Comparison of ENCODE assay signal across 17 cellular contexts in genomic region chr10:11234857-11235640, GRCh38.
DNase-seq lines count a peak whose midpoint lies in the region; ATAC-seq, FAIRE-seq and TF ChIP-seq lines count a peak whose summit lies in the region.
"Had no signal": no experiment of that assay in that cellular context is flagged by ENCODE, and none has a peak within 500 bp of the region (broad histone marks: within the 10 kb centered on the region; RNA-seq: fewer than 3 reads in every experiment).

No MANE protein-coding gene starts in this region.

- no peaks in the 10 kb centered on the region for H3K9me3 Mint-ChIP-seq in activated naive CD4-positive, alpha-beta T cell treated with anti-CD3 and anti-CD28 coated beads, Interleukin-2, amount 50 U/mL, for 24 hours
- no peaks in the 10 kb centered on the region for H3K9me3 Mint-ChIP-seq in activated T-helper 2 cell treated with anti-CD3 and anti-CD28 coated beads, Interferon-gamma antibody, Interleukin-2, Interleukin-4, amounts not matched to agents 10 μg/mL and 5 μg/mL and 100 μg/mL, durations not matched to agents 14 hours and 24 hours and 36 hours

- H3K4me1 ChIP-seq in HepG2 (ENCODE audit: insufficient read depth, low read length): no peaks in the 10 kb centered on the region
- H3K4me1 ChIP-seq in adrenal gland (replicated peaks in 1 of 2): no peaks in the 10 kb centered on the region
- H3K4me1 ChIP-seq: pancreas had no signal

- peaks cover 97% of the 10 kb centered on the region for H3K4me1 Mint-ChIP-seq in activated naive CD4-positive, alpha-beta T cell treated with anti-CD3 and anti-CD28 coated beads, Interleukin-2, amount 50 U/mL, for 24 hours
- peaks cover 84% of the 10 kb centered on the region for H3K4me1 Mint-ChIP-seq in activated T-helper 2 cell treated with anti-CD3 and anti-CD28 coated beads, Interferon-gamma antibody, Interleukin-2, Interleukin-4, amounts not matched to agents 10 μg/mL and 5 μg/mL and 100 μg/mL, durations not matched to agents 14 hours and 24 hours and 36 hours (ENCODE audit: low read depth)

- H3K27me3 ChIP-seq in HepG2 (ENCODE audit: control insufficient read depth in 1 of 2, insufficient read depth in 2 of 2, low read length in 2 of 2): peaks cover 1 to 25% of the 10 kb centered on the region in 2 experiments; a peak in 3 of 5 replicates
- H3K27me3 ChIP-seq in adrenal gland: no peaks in the 10 kb centered on the region
- H3K27me3 ChIP-seq: pancreas had no signal

- TF ChIP-seq RAD21 in HepG2 (CRISPR knock-in tag; IDR thresholded peaks at IDR 0.05): no peak

- no peak for FAIRE-seq in HepG2 (lab: Jason Lieb, UNC)
- FAIRE-seq: pancreas, RCC 7860 had no signal

- H4K20me1 ChIP-seq in HepG2 (ENCODE audit: insufficient read depth, low read length): no peaks in the 10 kb centered on the region

- no peak for DNase-seq in activated naive CD4-positive, alpha-beta T cell treated with Interleukin-2 at 50 U/mL for 16 hours
- no peak for DNase-seq in activated T-helper 2 cell treated with anti-CD3 and anti-CD28 coated beads, Interferon-gamma antibody, Interleukin-2, Interleukin-4, amounts not matched to agents 10 μg/mL and 5 μg/mL and 100 μg/mL, durations not matched to agents 14 hours and 24 hours and 36 hours (ENCODE audit: low spot score)
- peak; percentile 1 for DNase-seq in iris pigment epithelial cell (ENCODE audit: low read depth)
- no peak for DNase-seq in G401 (ENCODE audit: low spot score)
- no peak for DNase-seq in HepG2 (ENCODE audit: low spot score)
- no peak for DNase-seq in adrenal gland
- no peak for DNase-seq in stimulated activated CD4-positive, alpha-beta T cell treated with anti-CD3 and anti-CD28 coated beads, Interleukin-4, amount 100 ng/mL, for 24 hours
- DNase-seq: activated CD4-positive, CD25-positive, alpha-beta regulatory T cell treated with anti-CD3 and anti-CD28 coated beads, Interleukin-2, amount 50 U/mL, for 72 hours; DMS79; Kasumi-1; NCI-H187; NCI-H526 treated with DMSO at 0.1 percent for 48 hours; pancreas had no signal

- H3K4me3 ChIP-seq in HepG2 (replicated peaks in 1 of 3; ENCODE audit: insufficient read depth in 1 of 3, low read depth in 2 of 3, low read length in 3 of 3): no peak overlapping the region
- H3K4me3 ChIP-seq in adrenal gland: no peak overlapping the region
- H3K4me3 ChIP-seq: pancreas had no signal

- CTCF ChIA-PET in HepG2 (lab: Yijun Ruan, JAX; ENCODE audit: low intra/inter-chr PET ratio, low total read pairs): no interaction called here

- POLR2A ChIA-PET in HepG2 (lab: Yijun Ruan, JAX): no interaction called here

- H3K36me3 Mint-ChIP-seq in activated naive CD4-positive, alpha-beta T cell treated with anti-CD3 and anti-CD28 coated beads, Interleukin-2, amount 50 U/mL, for 24 hours: peaks cover 26% of the 10 kb centered on the region
- H3K36me3 Mint-ChIP-seq in activated T-helper 2 cell treated with anti-CD3 and anti-CD28 coated beads, Interferon-gamma antibody, Interleukin-2, Interleukin-4, amounts not matched to agents 10 μg/mL and 5 μg/mL and 100 μg/mL, durations not matched to agents 14 hours and 24 hours and 36 hours (ENCODE audit: low read depth): peaks cover 72% of the 10 kb centered on the region

- TF ChIP-seq CTCF in HepG2 (CRISPR knock-in tag; IDR thresholded peaks at IDR 0.05) (no peak), adrenal gland (IDR thresholded peaks at IDR 0.05) (no peak)

- in situ Hi-C loops in G401 (cut with HindIII; ENCODE audit: low sequenced_read_pairs) (no loop called here), HepG2 (cut with HindIII; ENCODE audit: extremely low pct_ligation_motif_present, low pct_unique_long_range_greater_than_20kb) (no loop called here)

- no TSS peak for BruUV-seq in HepG2 (replicated peaks; lab: Mats Ljungman, UMichigan)

- H3K36me3 ChIP-seq in HepG2 (replicated peaks in 1 of 2; ENCODE audit: control insufficient read depth in 1 of 2, insufficient read depth in 2 of 2, low read length in 2 of 2) (no peaks in the 10 kb centered on the region), adrenal gland (replicated peaks in 1 of 2) (no peaks in the 10 kb centered on the region)
- H3K36me3 ChIP-seq: pancreas had no signal

- no peak overlapping the region for H3K9ac ChIP-seq in HepG2 (ENCODE audit: insufficient read depth, low read depth, low read length)

- H3K9me3 ChIP-seq in HepG2 (ENCODE audit: low read length): no peaks in the 10 kb centered on the region
- no peaks in the 10 kb centered on the region for H3K9me3 ChIP-seq in adrenal gland (replicated peaks in 1 of 3)
- H3K9me3 ChIP-seq: pancreas had no signal

- no peak for TF ChIP-seq EP300 in HepG2 (IDR thresholded peaks at IDR 0.05; ENCODE audit: low read depth in 2 of 2, low read length in 2 of 2)
- no peak for TF ChIP-seq EP300 in HepG2 (CRISPR knock-in tag; IDR thresholded peaks at IDR 0.05; ENCODE audit: borderline replicate concordance)

- no peak for ATAC-seq in HepG2
- ATAC-seq: pancreas had no signal

- 55% methylated on average over 7 of the region's 7 CpGs for WGBS in HepG2 (ENCODE audit: low lambda C conversion rate)
- 64 to 72% (median 66%) methylated on average over 7 of the region's 7 CpGs for WGBS in adrenal gland, 4 donors

- no peaks in the 10 kb centered on the region for H3K27me3 Mint-ChIP-seq in activated naive CD4-positive, alpha-beta T cell treated with anti-CD3 and anti-CD28 coated beads, Interleukin-2, amount 50 U/mL, for 24 hours
- no peaks in the 10 kb centered on the region for H3K27me3 Mint-ChIP-seq in activated T-helper 2 cell treated with anti-CD3 and anti-CD28 coated beads, Interferon-gamma antibody, Interleukin-2, Interleukin-4, amounts not matched to agents 10 μg/mL and 5 μg/mL and 100 μg/mL, durations not matched to agents 14 hours and 24 hours and 36 hours (ENCODE audit: low read depth)

- H3K27ac ChIP-seq in HepG2 (ENCODE audit: extremely low read length, insufficient read depth, low read length) (no peak overlapping the region), adrenal gland (no peak overlapping the region)
- H3K27ac ChIP-seq: epithelial cell of prostate, HL-60, pancreas had no signal

- H3K4me2 ChIP-seq in HepG2 (ENCODE audit: low read depth, low read length): no peak overlapping the region

- no peak for TF ChIP-seq POLR2A in HepG2 (IDR thresholded peaks at IDR 0.05; ENCODE audit: insufficient read depth in 1 of 2, low read depth in 2 of 2, low read length in 2 of 2)
- TF ChIP-seq POLR2A in adrenal gland (IDR thresholded peaks at IDR 0.05): no peak

- peak overlapping the region; percentile 60 for H3K4me3 Mint-ChIP-seq in activated naive CD4-positive, alpha-beta T cell treated with anti-CD3 and anti-CD28 coated beads, Interleukin-2, amount 50 U/mL, for 24 hours
- H3K4me3 Mint-ChIP-seq in activated T-helper 2 cell treated with anti-CD3 and anti-CD28 coated beads, Interferon-gamma antibody, Interleukin-2, Interleukin-4, amounts not matched to agents 10 μg/mL and 5 μg/mL and 100 μg/mL, durations not matched to agents 14 hours and 24 hours and 36 hours (ENCODE audit: low read depth): peak overlapping the region; percentile 58

- H3K27ac Mint-ChIP-seq in activated naive CD4-positive, alpha-beta T cell treated with anti-CD3 and anti-CD28 coated beads, Interleukin-2, amount 50 U/mL, for 24 hours: peak overlapping the region; percentile 99
- H3K27ac Mint-ChIP-seq in activated T-helper 2 cell treated with anti-CD3 and anti-CD28 coated beads, Interferon-gamma antibody, Interleukin-2, Interleukin-4, amounts not matched to agents 10 μg/mL and 5 μg/mL and 100 μg/mL, durations not matched to agents 14 hours and 24 hours and 36 hours: peak overlapping the region; percentile 98

- H2AFZ ChIP-seq in HepG2 (ENCODE audit: low read length): no peak overlapping the region

- intact Hi-C loops in activated T-helper 2 cell treated with anti-CD3 and anti-CD28 coated beads, Interferon-gamma antibody, Interleukin-2, Interleukin-4, amounts not matched to agents 10 μg/mL and 5 μg/mL and 100 μg/mL, durations not matched to agents 14 hours and 24 hours and 36 hours (cut with micrococcal nuclease): loop anchor here (1.0 to 2.0 kb wide), 5 partner anchors 9 to 69 kb away; no protein-coding TSS in a partner anchor
- intact Hi-C loops in HepG2 (cut with micrococcal nuclease; ENCODE audit: unreplicated experiment) (no loop called here), adrenal gland (cut with DNase I) (no loop called here)

- no peaks in the 10 kb centered on the region for H3K79me2 ChIP-seq in HepG2 (ENCODE audit: insufficient read depth, low read length)

TF ChIP-seq in HepG2, 621 proteins besides CTCF, POLR2A, EP300 and RAD21:
- peak in 1 of 2 experiments; percentile 31; a peak in 1 of 4 replicates for TF ChIP-seq MAFK (conservative IDR thresholded peaks at IDR 0.05 in 1 of 2, IDR thresholded peaks at IDR 0.05 in 1 of 2; ENCODE audit: low read length in 2 of 2)
- TF ChIP-seq ESRRA (CRISPR knock-in tag; IDR thresholded peaks at IDR 0.05; ENCODE audit: low read depth): no peak
